8 cellular contexts compared by ENCODE assay signal in the genomic region with DNA sequence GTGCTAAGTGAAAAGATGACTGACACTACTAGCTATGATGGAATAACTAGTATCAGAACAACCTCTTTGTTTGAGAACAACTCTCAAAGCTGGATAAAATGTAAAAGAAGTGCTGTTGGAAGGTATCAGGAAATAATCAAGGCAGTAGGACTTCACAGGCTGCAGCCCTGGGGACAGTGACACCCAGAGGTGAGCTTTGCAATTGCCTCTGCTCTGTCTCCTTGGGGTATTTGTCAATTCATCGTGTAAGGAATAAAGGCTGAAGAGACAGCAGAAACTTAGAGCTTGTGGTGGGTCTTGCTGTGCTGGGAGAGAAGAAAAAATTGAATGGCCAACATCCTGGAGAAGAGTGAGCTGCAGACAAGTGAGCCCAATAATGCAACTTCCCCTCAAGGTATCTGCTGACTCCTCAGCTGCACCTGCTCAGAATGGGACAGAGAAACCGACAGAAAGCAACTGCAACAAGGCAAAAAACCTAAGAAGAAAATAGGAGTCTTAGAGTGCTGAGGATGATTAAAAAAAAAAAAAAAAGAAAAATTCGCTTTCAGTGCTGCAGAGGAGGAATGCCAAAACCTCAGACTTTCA.
DNase-seq lines count a peak whose midpoint lies in the region; ATAC-seq and TF ChIP-seq lines count a peak whose summit lies in the region.

No MANE protein-coding gene starts in this region.

- no peaks in the 10 kb centered on the region for H3K4me1 ChIP-seq in right atrium auricular region

- no peaks in the 10 kb centered on the region for H3K27me3 ChIP-seq in right atrium auricular region

- peak; percentile 86 for ATAC-seq in GM18907 (IDR thresholded peaks at IDR 0.05; ENCODE audit: unreplicated experiment)
- ATAC-seq in HG03175 (IDR thresholded peaks at IDR 0.05; ENCODE audit: unreplicated experiment) = peak; percentile 84

- TF ChIP-seq CTCF in foreskin fibroblast (IDR thresholded peaks at IDR 0.05; ENCODE audit: low read depth, low read length) (peak; percentile 79), right atrium auricular region (IDR thresholded peaks at IDR 0.05) (peak in 1 of 2 donors; percentile 17)

- peak; percentile 60 for DNase-seq in DMS53 (lab: John Stamatoyannopoulos, UW)
- peak; percentile 28 for DNase-seq in RPMI8226
- no peak for DNase-seq in foreskin fibroblast
- DNase-seq in OCI-M2 (lab: John Stamatoyannopoulos, UW; ENCODE audit: unreplicated experiment) = no peak
- DNase-seq in right atrium auricular region (ENCODE audit: low spot score) = no peak
- no peak for DNase-seq in NCI-H2196 treated with DMSO at 0.1 percent for 48 hours (lab: John Stamatoyannopoulos, UW; ENCODE audit: unreplicated experiment)

- H3K27ac ChIP-seq in right atrium auricular region = no peak overlapping the region

- H3K9me3 ChIP-seq in right atrium auricular region = no peaks in the 10 kb centered on the region

- no peak overlapping the region for H3K4me3 ChIP-seq in foreskin fibroblast (ENCODE audit: low read depth in 1 of 2, low read length in 2 of 2)
- H3K4me3 ChIP-seq in right atrium auricular region = no peak overlapping the region

- H3K36me3 ChIP-seq in right atrium auricular region = no peaks in the 10 kb centered on the region

Comparison
In these comparisons a context has a peak if more than half of its experiments do, and no peak if none do; other contexts are left out.
1. DNase-seq: peak in DMS53 (single experiment) and RPMI8226 (single experiment); none in foreskin fibroblast (0 of 2), OCI-M2 (single experiment), right atrium auricular region (single experiment) and NCI-H2196 treated with DMSO at 0.1 percent for 48 hours (single experiment).